ENCODE assay signal across 34 cellular contexts in the genomic region with DNA sequence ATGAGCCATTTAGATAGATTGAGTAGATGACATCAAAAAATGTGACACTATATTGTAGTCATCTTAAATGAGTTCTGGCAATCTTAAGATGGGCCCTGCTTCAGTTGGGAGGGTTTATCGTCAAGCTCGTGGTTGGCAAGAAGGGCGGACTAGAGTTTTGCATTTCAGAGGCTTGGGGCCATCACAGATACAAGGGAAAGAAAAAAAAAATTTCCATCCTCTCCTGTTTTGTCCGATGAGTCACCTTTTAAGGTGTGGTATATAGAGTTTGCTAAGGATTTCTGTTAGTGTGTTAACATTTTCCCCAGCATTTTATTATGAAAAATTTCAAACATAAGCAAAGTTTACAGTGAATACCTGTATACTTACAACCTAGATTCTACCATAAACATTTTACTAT. TPM values are rescaled to one million over a fixed set of nuclear protein-coding genes. Genes with fewer than 3 reads are reported as not detected.
A peak's percentile ranks its signal among the peaks of the same experiment; 100 is the strongest.
DNase-seq lines count a peak whose midpoint lies in the region; ATAC-seq, FAIRE-seq and TF ChIP-seq lines count a peak whose summit lies in the region.
"Had no signal": no experiment of that assay in that cellular context is flagged by ENCODE, and none has a peak within 500 bp of the region (broad histone marks: within the 10 kb centered on the region; RNA-seq: fewer than 3 reads in every experiment).

No MANE protein-coding gene starts in this region.

- POLR2A ChIA-PET in HCT116 (lab: Charles Lee) = no interaction called here

- dilution Hi-C loops in keratinocyte (cut with MboI; ENCODE audit: extremely low pct_ligation_motif_present, low sequenced_read_pairs) = no loop called here

- H3K9ac ChIP-seq in HCT116 (ENCODE audit: low read length) = no peak overlapping the region
- H3K9ac ChIP-seq in keratinocyte (ENCODE audit: control insufficient read depth, extremely low read depth, insufficient read depth, low read length) = no peak overlapping the region
- H3K9ac ChIP-seq: GM23248 had no signal

- CTCF ChIA-PET in HCT116 (lab: Charles Lee) = no interaction called here

- no peaks in the 10 kb centered on the region for H3K9me2 ChIP-seq in HCT116 (ENCODE audit: insufficient read depth)

- H3K9me1 ChIP-seq in keratinocyte (ENCODE audit: control insufficient read depth, extremely low read depth, insufficient read depth, low read length) = no peaks in the 10 kb centered on the region

- H3K27me3 ChIP-seq in HCT116 (ENCODE audit: insufficient read depth, low read length) (no peaks in the 10 kb centered on the region), keratinocyte (ENCODE audit: control insufficient read depth, extremely low read depth, insufficient read depth, low read length) (no peaks in the 10 kb centered on the region)
- H3K27me3 ChIP-seq: dorsolateral prefrontal cortex, sigmoid colon, upper lobe of right lung had no signal

- H3K27ac Mint-ChIP-seq in activated T-helper 17 cell treated with anti-CD3 and anti-CD28 coated beads, Interleukin-2, amount 50 U/mL, for 72 hours = peak overlapping the region; percentile 45
- H3K27ac Mint-ChIP-seq: nephron; T-helper 1 cell treated with Interleukin-12 subunit alpha and Interleukin-12 subunit beta and Interleukin-4 antibody, amounts not matched to agents 30 μg/mL and 1 μg/mL, for 36 hours had no signal

- H3K27ac ChIP-seq in HCT116 (ENCODE audit: low read depth, low read length) (no peak overlapping the region), keratinocyte (ENCODE audit: control insufficient read depth, insufficient read depth, low read length) (peak overlapping the region; percentile 19)
- H3K27ac ChIP-seq: dorsolateral prefrontal cortex, GM23248, PC-9, sigmoid colon, upper lobe of right lung had no signal

- no TSS peak for BruUV-seq in HCT116 (replicated peaks; lab: Mats Ljungman, UMichigan)

- intact Hi-C loops in HCT116 (cut with micrococcal nuclease) (no loop called here), left ventricle myocardium superior (cut with micrococcal nuclease) (no loop called here)

- H3K9me3 ChIP-seq in HCT116 (ENCODE audit: control insufficient read depth in 1 of 2, insufficient read depth in 1 of 2, low read depth in 1 of 2, low read length in 2 of 2) = no peaks in the 10 kb centered on the region
- H3K9me3 ChIP-seq in keratinocyte (ENCODE audit: control insufficient read depth, low read depth, low read length) = no peaks in the 10 kb centered on the region
- H3K9me3 ChIP-seq: sigmoid colon, upper lobe of right lung had no signal

- TF ChIP-seq RAD21 in HCT116 (IDR thresholded peaks at IDR 0.05; ENCODE audit: low read depth) = no peak

- RAD21 ChIA-PET in HCT116 (lab: Charles Lee; ENCODE audit: low non-redundant PET in 1 of 2, low total read pairs in 2 of 2, uncharacterized antibody in 2 of 2, unreplicated experiment in 2 of 2) = no interaction called here

- H3K4me1 ChIP-seq in HCT116 (ENCODE audit: control insufficient read depth in 1 of 2, insufficient read depth in 2 of 2, low read length in 2 of 2) = peaks cover 4% of the 10 kb centered on the region in 2 experiments; a peak in 2 of 4 replicates
- H3K4me1 ChIP-seq in keratinocyte (ENCODE audit: control insufficient read depth, extremely low read depth, insufficient read depth, low read length) = peaks cover 9% of the 10 kb centered on the region
- H3K4me1 ChIP-seq: upper lobe of right lung had no signal

- no peaks in the 10 kb centered on the region for H3K9me3 Mint-ChIP-seq in activated T-helper 17 cell treated with anti-CD3 and anti-CD28 coated beads, Interleukin-2, amount 50 U/mL, for 72 hours
- H3K9me3 Mint-ChIP-seq: brain; nephron; T-helper 1 cell treated with Interleukin-12 subunit alpha and Interleukin-12 subunit beta and Interleukin-4 antibody, amounts not matched to agents 30 μg/mL and 1 μg/mL, for 36 hours had no signal

- H3K27me3 Mint-ChIP-seq in activated T-helper 17 cell treated with anti-CD3 and anti-CD28 coated beads, Interleukin-2, amount 50 U/mL, for 72 hours = no peaks in the 10 kb centered on the region
- H3K27me3 Mint-ChIP-seq: brain had no signal

- no peaks in the 10 kb centered on the region for H4K20me1 ChIP-seq in HCT116 (ENCODE audit: insufficient read depth)
- no peaks in the 10 kb centered on the region for H4K20me1 ChIP-seq in keratinocyte (ENCODE audit: control insufficient read depth, extremely low read depth, insufficient read depth, low read length)

- no peak for TF ChIP-seq CTCF in HCT116 (IDR thresholded peaks at IDR 0.05 in 2 of 3, conservative IDR thresholded peaks at IDR 0.05 in 1 of 3; ENCODE audit: borderline replicate concordance in 1 of 3, insufficient read depth in 1 of 3, low read depth in 2 of 3, low read length in 2 of 3)
- no peak for TF ChIP-seq CTCF in keratinocyte (optimal IDR thresholded peaks at IDR 0.05 in 1 of 3, IDR thresholded peaks at IDR 0.05 in 1 of 3, conservative IDR thresholded peaks at IDR 0.05 in 1 of 3; ENCODE audit: extremely low read depth in 1 of 3, insufficient read depth in 2 of 3, low read length in 3 of 3)

- H3K4me1 Mint-ChIP-seq in activated T-helper 17 cell treated with anti-CD3 and anti-CD28 coated beads, Interleukin-2, amount 50 U/mL, for 72 hours = peaks cover 27% of the 10 kb centered on the region

- TF ChIP-seq POLR2A in GM12892 (IDR thresholded peaks at IDR 0.05; ENCODE audit: low read depth, low read length) (no peak), HCT116 (IDR thresholded peaks at IDR 0.05; ENCODE audit: borderline replicate concordance, extremely low read depth, insufficient read depth, insufficient read length) (no peak)

- H3K4me3 ChIP-seq in HCT116 (replicated peaks in 1 of 2; ENCODE audit: low read depth in 1 of 2, low read length in 2 of 2) (no peak overlapping the region), keratinocyte (ENCODE audit: control insufficient read depth in 2 of 3, extremely low read depth in 1 of 3, insufficient read depth in 2 of 3, low read depth in 1 of 3, low read length in 3 of 3) (no peak overlapping the region)
- H3K4me3 ChIP-seq: dorsolateral prefrontal cortex, GM23248, PC-9, sigmoid colon, upper lobe of right lung had no signal

- peaks cover 100% of the 10 kb centered on the region for H3K36me3 Mint-ChIP-seq in activated T-helper 17 cell treated with anti-CD3 and anti-CD28 coated beads, Interleukin-2, amount 50 U/mL, for 72 hours (ENCODE audit: low read depth)

- FAIRE-seq in GM12892 (lab: Jason Lieb, UNC) (peak; percentile 27), keratinocyte (lab: Jason Lieb, UNC) (peak; percentile 73)
- FAIRE-seq: endothelial cell of umbilical vein had no signal

- H3K4me3 Mint-ChIP-seq in activated T-helper 17 cell treated with anti-CD3 and anti-CD28 coated beads, Interleukin-2, amount 50 U/mL, for 72 hours = no peak overlapping the region
- H3K4me3 Mint-ChIP-seq: brain; nephron; T-helper 1 cell treated with Interleukin-12 subunit alpha and Interleukin-12 subunit beta and Interleukin-4 antibody, amounts not matched to agents 30 μg/mL and 1 μg/mL, for 36 hours had no signal

- H2AFZ ChIP-seq in HCT116 (ENCODE audit: low read depth, low read length, poor library complexity, severe bottlenecking) = no peak overlapping the region
- no peak overlapping the region for H2AFZ ChIP-seq in keratinocyte (ENCODE audit: control insufficient read depth, low read length)
- H2AFZ ChIP-seq: GM23248, PC-9 had no signal

- no peaks in the 10 kb centered on the region; the same call in 1 of the 2 replicates for H3K79me2 ChIP-seq in HCT116 (ENCODE audit: insufficient read depth, low read length)
- H3K79me2 ChIP-seq in keratinocyte (ENCODE audit: control insufficient read depth, insufficient read depth, low read length) = no peaks in the 10 kb centered on the region

- ATAC-seq in HCT116 (no peak), left ventricle myocardium superior (no peak), HG03045 (IDR thresholded peaks at IDR 0.05; ENCODE audit: unreplicated experiment) (no peak)
- ATAC-seq in activated T-helper 17 cell treated with anti-CD3 and anti-CD28 coated beads, Interleukin-2, amount 50 U/mL, for 72 hours (replicated peaks) = peak; percentile 37
- ATAC-seq: SK-N-SH treated with all-trans-retinoic acid at 6 μM for 48 hours, upper lobe of right lung had no signal

- no peak for DNase-seq in GM12892 (ENCODE audit: insufficient read length)
- no peak for DNase-seq in HCT116 (ENCODE audit: low read depth, low spot score)
- DNase-seq in keratinocyte (ENCODE audit: low read depth, low spot score) = no peak
- no peak for DNase-seq in left ventricle myocardium superior
- no peak for DNase-seq in 8988T
- DNase-seq: activated CD8-positive, alpha-beta memory T cell treated with anti-CD3 and anti-CD28 coated beads for 24 hours; activated naive CD4-positive, alpha-beta T cell; activated T-cell treated with anti-CD3 and anti-CD28 coated beads, Interleukin-2, amount 50 U/mL, for 1 hour; amniotic stem cell; C1 segment of cervical spinal cord; dorsolateral prefrontal cortex; GM23248; hypothalamus; KG1; left cardiac atrium; NCI-H1436; NCI-H2081; NCI-H524 treated with DMSO at 0.1 percent for 48 hours; PC-9; Right ventricle myocardium superior; sigmoid colon; stimulated activated CD4-positive, alpha-beta T cell treated with anti-CD3 and anti-CD28 coated beads, Interleukin-12 subunit alpha, Interleukin-12 subunit beta, amount 100 ng/mL, for 4 hours; stimulated activated CD4-positive, alpha-beta T cell treated with anti-CD3 and anti-CD28 coated beads, Interleukin-4, amount 100 ng/mL, for 24 hours; substantia nigra; upper lobe of right lung had no signal

- no peak overlapping the region for H3K4me2 ChIP-seq in HCT116 (ENCODE audit: low read length)
- H3K4me2 ChIP-seq in keratinocyte (ENCODE audit: control insufficient read depth, extremely low read depth, insufficient read depth, low read depth, low read length) = peak overlapping the region; percentile 20
- H3K4me2 ChIP-seq: PC-9 had no signal

- peaks cover 17 to 20% of the 10 kb centered on the region in 2 experiments for H3K36me3 ChIP-seq in HCT116 (ENCODE audit: control insufficient read depth in 1 of 2, insufficient read depth in 2 of 2, low read length in 2 of 2)
- H3K36me3 ChIP-seq in keratinocyte (ENCODE audit: control insufficient read depth in 2 of 2, extremely low read depth in 1 of 2, insufficient read depth in 2 of 2, low read length in 2 of 2) = peaks cover 26 to 31% of the 10 kb centered on the region in 2 experiments

RNA-seq across cellular contexts. Expression of a gene that starts 31.8 kb away (rescaled TPM):
- 0.17 TPM for polyA plus RNA-seq in GM12892 (2012; ENCODE audit: missing spikeins)
- total RNA-seq in HCT116 (2021; ENCODE audit: unreplicated experiment) = 4.1 TPM
- polyA plus RNA-seq in HCT116 (2012) = 4.2 and 4.7 TPM in 2 replicates
- 1 to 10 TPM in 1 of 2 donors, under 1 TPM in 1; 0.45 to 1.5 TPM for total RNA-seq in activated T-helper 17 cell treated with anti-CD3 and anti-CD28 coated beads, Interleukin-2, amount 50 U/mL, for 72 hours
- 0.02 to 0.03 TPM in 2 of 3 replicates, not detected in the other for polyA plus RNA-seq in keratinocyte
- not detected for polyA plus RNA-seq in keratinocyte (2011; ENCODE audit: low read depth)
- 0.08 TPM in 1 of 2 replicates, not detected in the other for polyA plus RNA-seq in keratinocyte (2011; cell fraction: cytosol; rRNA removed)
- polyA plus RNA-seq in keratinocyte (2011; cell fraction: nucleus; rRNA removed) = 0.13 and 0.15 TPM in 2 replicates
- 0.03 and 0.16 TPM in 2 replicates for polyA plus RNA-seq in keratinocyte (2012; ENCODE audit: low replicate concordance)
- 0.10 to 0.30 TPM in 2 of 3 replicates, not detected in the other for polyA minus RNA-seq in keratinocyte
- polyA minus RNA-seq in keratinocyte (2011; cell fraction: cytosol; rRNA and poly(A)+ RNA removed) = not detected
- not detected in 2 replicates for polyA minus RNA-seq in keratinocyte (2011; cell fraction: nucleus; rRNA and poly(A)+ RNA removed)
- 1.9 TPM for total RNA-seq in left ventricle myocardium superior
- total RNA-seq: GM23248, lung microvascular endothelial cell, pulmonary artery endothelial cell had no signal
- polyA plus RNA-seq: GM23248 had no signal
